ENCODE assay signal across 8 cellular contexts in genomic region chr2:235493402-235493774, GRCh38. TPM values are rescaled to one million over a fixed set of nuclear protein-coding genes. Genes with fewer than 3 reads are reported as not detected.
A peak's percentile ranks its signal among the peaks of the same experiment; 100 is the strongest.
DNase-seq lines count a peak whose midpoint lies in the region; ATAC-seq and TF ChIP-seq lines count a peak whose summit lies in the region.

No MANE protein-coding gene starts in this region.

- H3K9ac ChIP-seq in BLaER1: peak overlapping the region; percentile 83
- peak overlapping the region; percentile 53 for H3K9ac ChIP-seq in muscle layer of colon (ENCODE audit: low read length)
- H3K9ac ChIP-seq in MM.1S (ENCODE audit: low read length): no peak overlapping the region

- peaks cover 0 to 12% (median 4%) of the 10 kb centered on the region in 3 donors for H3K9me3 Mint-ChIP-seq in IgD-negative memory B cell

- H3K4me3 Mint-ChIP-seq in IgD-negative memory B cell: peak overlapping the region in 3 of 4 donors; percentile 1 to 85 (median 80)

- DNase-seq in putamen (ENCODE audit: low spot score) (no peak), MM.1S (no peak)

- WGBS in ectodermal cell, 2 experiments: 5% methylated on average over 33 of the region's 33 CpGs

- peaks cover 46% of the 10 kb centered on the region for H3K4me1 ChIP-seq in BLaER1
- peaks cover 18% of the 10 kb centered on the region for H3K4me1 ChIP-seq in ectodermal cell (ENCODE audit: control insufficient read depth, insufficient read depth, low read length)
- H3K4me1 ChIP-seq in muscle layer of colon (ENCODE audit: insufficient read depth, low read length): peaks cover 16% of the 10 kb centered on the region
- H3K4me1 ChIP-seq in MM.1S (ENCODE audit: low read length): peaks cover 13% of the 10 kb centered on the region

- H3K27me3 ChIP-seq in BLaER1 (no peaks in the 10 kb centered on the region), ectodermal cell (ENCODE audit: control insufficient read depth, insufficient read depth, low read length, poor library complexity, severe bottlenecking) (peaks cover 13% of the 10 kb centered on the region), muscle layer of colon (ENCODE audit: control insufficient read depth in 1 of 2, insufficient read depth in 2 of 2, low read length in 2 of 2) (no peaks in the 10 kb centered on the region), MM.1S (replicated peaks; ENCODE audit: insufficient read depth, low read length) (no peaks in the 10 kb centered on the region)

- peak overlapping the region; percentile 71 for H3K27ac ChIP-seq in BLaER1
- peak overlapping the region; percentile 26 for H3K27ac ChIP-seq in ectodermal cell (ENCODE audit: insufficient read depth, low read depth, low read length, poor library complexity, severe bottlenecking)
- H3K27ac ChIP-seq in muscle layer of colon (ENCODE audit: low read depth, low read length): peak overlapping the region; percentile 56
- no peak overlapping the region for H3K27ac ChIP-seq in MM.1S (ENCODE audit: low read length)

- H3K27ac Mint-ChIP-seq in IgD-negative memory B cell: peak overlapping the region in 1 of 3 donors; percentile 23

- peaks cover 44% of the 10 kb centered on the region for H3K27me3 Mint-ChIP-seq in IgD-negative memory B cell

- H3K36me3 Mint-ChIP-seq in IgD-negative memory B cell: no peaks in the 10 kb centered on the region

- H3K9me3 ChIP-seq in BLaER1 (no peaks in the 10 kb centered on the region; the same call in 1 of the 2 replicates), ectodermal cell (ENCODE audit: control insufficient read depth, low read length) (peaks cover 2% of the 10 kb centered on the region), muscle layer of colon (ENCODE audit: low read length) (no peaks in the 10 kb centered on the region), MM.1S (replicated peaks; ENCODE audit: insufficient read depth, low read length) (no peaks in the 10 kb centered on the region)

- peaks cover 39% of the 10 kb centered on the region for H3K79me2 ChIP-seq in MM.1S (ENCODE audit: low read length)

- no peak for TF ChIP-seq CTCF in MM.1S (IDR thresholded peaks at IDR 0.05; ENCODE audit: low read length)

- no peaks in the 10 kb centered on the region for H3K9me2 ChIP-seq in MM.1S (replicated peaks; ENCODE audit: insufficient read depth, low read length)

- peaks cover 0 to 9% (median 2%) of the 10 kb centered on the region in 3 donors for H3K4me1 Mint-ChIP-seq in IgD-negative memory B cell

- H3K4me2 ChIP-seq in BLaER1: peak overlapping the region; percentile 100
- no peak overlapping the region for H3K4me2 ChIP-seq in MM.1S (ENCODE audit: low read depth, low read length)

- H3F3A ChIP-seq in MM.1S (ENCODE audit: insufficient read depth, low read length): 0 out of 2 replicates have a peak, but pooled peaks cover 3% of the 10 kb centered on the region

- no peak for ATAC-seq in GM21515 (IDR thresholded peaks at IDR 0.05; ENCODE audit: unreplicated experiment)
- ATAC-seq in HG03442 (IDR thresholded peaks at IDR 0.05; ENCODE audit: unreplicated experiment): no peak

- H3K36me3 ChIP-seq in BLaER1: peaks cover 1% of the 10 kb centered on the region; the same call in 1 of the 2 replicates
- no peaks in the 10 kb centered on the region for H3K36me3 ChIP-seq in ectodermal cell (ENCODE audit: control insufficient read depth, insufficient read depth, low read length)
- H3K36me3 ChIP-seq in muscle layer of colon (ENCODE audit: insufficient read depth, low read length): no peaks in the 10 kb centered on the region
- H3K36me3 ChIP-seq in MM.1S (replicated peaks; ENCODE audit: insufficient read depth, low read length): no peaks in the 10 kb centered on the region

- peaks cover 38% of the 10 kb centered on the region for H4K20me1 ChIP-seq in BLaER1
- H4K20me1 ChIP-seq in MM.1S (ENCODE audit: insufficient read depth, low read length): no peaks in the 10 kb centered on the region

- no peak overlapping the region for H2AFZ ChIP-seq in MM.1S (ENCODE audit: low read length)

- H3K4me3 ChIP-seq in BLaER1 (peak overlapping the region; percentile 90), ectodermal cell (ENCODE audit: insufficient read depth, low read depth, low read length) (peak overlapping the region; percentile 59), muscle layer of colon (ENCODE audit: low read depth in 1 of 2, low read length in 2 of 2) (peak overlapping the region; percentile 47 to 61), MM.1S (ENCODE audit: low read length) (no peak overlapping the region)

RNA-seq across cellular contexts. Expression of gene AGAP1, which starts 0.5 kb away (rescaled TPM):
- polyA plus RNA-seq in IgD-negative memory B cell: not detected
- 28.5 TPM for polyA plus RNA-seq in ectodermal cell (2013, experiment 1 of 4)
- 30.1 TPM for polyA plus RNA-seq in ectodermal cell (2013, experiment 2 of 4)
- 18.8 TPM for polyA plus RNA-seq in ectodermal cell (2013, experiment 3 of 4)
- 22.0 TPM for polyA plus RNA-seq in ectodermal cell (2013, experiment 4 of 4)
